ENCODE assay signal across 17 cellular contexts in the genomic region with DNA sequence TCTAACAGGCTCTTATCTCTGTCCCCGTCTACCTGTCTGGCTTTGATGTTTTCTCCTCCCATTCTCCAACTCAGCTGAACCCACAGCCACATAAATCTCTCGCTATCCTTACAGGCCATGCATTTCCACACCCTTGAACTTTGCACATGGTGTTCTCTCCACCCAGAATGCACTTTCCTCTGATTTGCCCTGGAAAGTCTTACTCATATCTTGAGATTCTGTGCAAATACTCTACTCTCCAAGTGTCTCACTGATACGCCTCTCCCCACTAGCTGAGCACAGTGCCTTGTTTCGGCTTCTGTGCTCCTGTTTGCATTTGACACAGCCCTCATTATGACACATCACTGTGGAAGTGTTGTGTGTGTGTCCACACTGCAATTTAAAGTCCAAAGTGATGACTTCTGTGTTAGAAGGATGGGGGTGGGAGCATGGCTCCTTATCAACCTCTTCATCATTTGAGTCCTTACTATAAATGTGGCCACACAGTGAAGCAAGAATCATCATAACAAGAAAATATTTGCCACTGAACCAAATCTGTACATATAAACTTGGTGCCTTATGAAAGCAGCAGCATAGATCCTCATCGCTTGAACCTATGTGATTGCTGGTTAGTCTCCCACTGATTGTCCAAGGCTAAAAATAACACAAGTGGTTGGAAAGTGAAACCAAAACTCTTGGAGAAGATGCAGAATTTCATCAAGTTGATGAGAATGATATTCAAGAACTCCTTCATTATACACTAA. TPM values are rescaled to one million over a fixed set of nuclear protein-coding genes. Genes with fewer than 3 reads are reported as not detected.
DNase-seq lines count a peak whose midpoint lies in the region; FAIRE-seq and TF ChIP-seq lines count a peak whose summit lies in the region.
"Had no signal": no experiment of that assay in that cellular context is flagged by ENCODE, and none has a peak within 500 bp of the region (broad histone marks: within the 10 kb centered on the region; RNA-seq: fewer than 3 reads in every experiment).

No MANE protein-coding gene starts in this region.

- TF ChIP-seq CTCF in bronchial epithelial cell (IDR thresholded peaks at IDR 0.05; ENCODE audit: insufficient read depth, low read length, severe bottlenecking) = no peak
- TF ChIP-seq CTCF in prostate gland (IDR thresholded peaks at IDR 0.05) = no peak

- H3K9ac ChIP-seq in neuronal stem cell (ENCODE audit: low read depth, low read length, poor library complexity) = no peak overlapping the region
- H3K9ac ChIP-seq: KMS-11, parathyroid adenoma had no signal

- FAIRE-seq in HTR-8/SVneo (lab: Jason Lieb, UNC) (peak; percentile 77), bronchial epithelial cell (lab: Jason Lieb, UNC) (no peak)
- FAIRE-seq: frontal cortex had no signal

- H4K8ac ChIP-seq in neuronal stem cell (ENCODE audit: low read depth, low read length) = no peak overlapping the region

- H2BK15ac ChIP-seq in neuronal stem cell (ENCODE audit: low read length) = no peak overlapping the region

- no CpG with 5 or more reads among the region's 5 CpGs for WGBS in neuronal stem cell (ENCODE audit: extremely low coverage in 2 of 2, insufficient read length in 2 of 2, insufficient replicate concordance in 1 of 2), 2 donors
- WGBS in prostate gland = 75% methylated on average over 5 of the region's 5 CpGs

- no peak overlapping the region for H2AFZ ChIP-seq in neuronal stem cell (ENCODE audit: low read length)
- H2AFZ ChIP-seq: parathyroid adenoma had no signal

- H2BK120ac ChIP-seq in neuronal stem cell (ENCODE audit: low read depth, low read length) = no peak overlapping the region

- H3K4ac ChIP-seq in neuronal stem cell (ENCODE audit: low read length) = peak overlapping the region; percentile 14

- no peak overlapping the region for H3K14ac ChIP-seq in neuronal stem cell (ENCODE audit: low read length)

- H3K27me3 ChIP-seq in bronchial epithelial cell (ENCODE audit: control insufficient read depth, insufficient read depth, low read length) (no peaks in the 10 kb centered on the region), neuronal stem cell (ENCODE audit: control insufficient read depth in 3 of 3, insufficient read depth in 3 of 3, low read depth in 1 of 3, low read length in 3 of 3) (peaks cover 0 to 13% (median 0%) of the 10 kb centered on the region in 3 experiments), prostate gland (replicated peaks; ENCODE audit: insufficient read depth) (no peaks in the 10 kb centered on the region)
- H3K27me3 ChIP-seq: breast epithelium, SJCRH30 had no signal

- H3K23ac ChIP-seq in neuronal stem cell (ENCODE audit: low read depth, low read length, poor library complexity) = no peak overlapping the region

- no peak overlapping the region for H3K4me2 ChIP-seq in neuronal stem cell (ENCODE audit: insufficient read depth, low read length, poor library complexity, severe bottlenecking)
- H3K4me2 ChIP-seq: KMS-11 had no signal

- peak overlapping the region; percentile 52 for H2BK12ac ChIP-seq in neuronal stem cell (ENCODE audit: low read length)

- H3K27ac ChIP-seq in neuronal stem cell (replicated peaks; ENCODE audit: low read length) (no peak overlapping the region), prostate gland (no peak overlapping the region)
- H3K27ac ChIP-seq: breast epithelium, KMS-11, left ventricle myocardium inferior, parathyroid adenoma, SJCRH30 had no signal

- H3K79me1 ChIP-seq in neuronal stem cell (ENCODE audit: low read depth, low read length) = no peaks in the 10 kb centered on the region

- no peaks in the 10 kb centered on the region for H3K9me3 ChIP-seq in neuronal stem cell (replicated peaks in 1 of 2; ENCODE audit: control insufficient read depth in 2 of 2, insufficient read depth in 1 of 2, low read depth in 1 of 2, low read length in 2 of 2)
- H3K9me3 ChIP-seq in prostate gland = no peaks in the 10 kb centered on the region
- H3K9me3 ChIP-seq: breast epithelium, left ventricle myocardium inferior, SJCRH30 had no signal

- no peak overlapping the region for H4K91ac ChIP-seq in neuronal stem cell (ENCODE audit: low read depth, low read length, poor library complexity)

- H3K4me3 ChIP-seq in bronchial epithelial cell (ENCODE audit: low read depth, low read length) = no peak overlapping the region
- no peak overlapping the region for H3K4me3 ChIP-seq in neuronal stem cell (ENCODE audit: low read length in 2 of 2)
- no peak overlapping the region for H3K4me3 ChIP-seq in prostate gland
- H3K4me3 ChIP-seq: breast epithelium, left ventricle myocardium inferior, SJCRH30 had no signal

- peak; percentile 52 for DNase-seq in activated CD4-positive, alpha-beta T cell treated with anti-CD3 and anti-CD28 coated beads for 48 hours
- no peak for DNase-seq in activated CD4-positive, alpha-beta T cell treated with anti-CD3 and anti-CD28 coated beads for 4 hours
- no peak for DNase-seq in HTR-8/SVneo (ENCODE audit: insufficient read length, low spot score)
- DNase-seq in bronchial epithelial cell (ENCODE audit: low read depth) = peak; percentile 81
- DNase-seq in neuronal stem cell (ENCODE audit: low spot score) = no peak
- no peak for DNase-seq in NCI-H446 treated with DMSO at 0.1 percent for 48 hours (lab: John Stamatoyannopoulos, UW)
- no peak for DNase-seq in DMS79 (lab: John Stamatoyannopoulos, UW)
- no peak for DNase-seq in prostate gland (ENCODE audit: low spot score)
- DNase-seq: activated CD8-positive, alpha-beta memory T cell treated with anti-CD3 and anti-CD28 coated beads for 24 hours; GDM1; left ventricle myocardium inferior; NCI-H2171; SJCRH30 had no signal

- no peak for TF ChIP-seq POLR2A in prostate gland (IDR thresholded peaks at IDR 0.05)

- no peak overlapping the region for H2BK5ac ChIP-seq in neuronal stem cell (ENCODE audit: low read length)

- H2AK5ac ChIP-seq in neuronal stem cell (ENCODE audit: low read depth, low read length) = no peak overlapping the region

- no peaks in the 10 kb centered on the region for H3K36me3 ChIP-seq in bronchial epithelial cell (ENCODE audit: control insufficient read depth, insufficient read depth, low read length)
- H3K36me3 ChIP-seq in neuronal stem cell (replicated peaks in 1 of 2; ENCODE audit: control insufficient read depth in 2 of 2, insufficient read depth in 2 of 2, low read length in 2 of 2) = no peaks in the 10 kb centered on the region
- no peaks in the 10 kb centered on the region for H3K36me3 ChIP-seq in prostate gland
- H3K36me3 ChIP-seq: breast epithelium, left ventricle myocardium inferior, SJCRH30 had no signal

- intact Hi-C loops in prostate gland (cut with DNase I) = no loop called here

- H3K4me1 ChIP-seq in neuronal stem cell (ENCODE audit: control insufficient read depth in 2 of 2, insufficient read depth in 1 of 2, low read depth in 1 of 2, low read length in 2 of 2) (peaks cover 0 to 1% of the 10 kb centered on the region in 2 donors), prostate gland (replicated peaks) (no peaks in the 10 kb centered on the region)
- H3K4me1 ChIP-seq: breast epithelium had no signal

- no peak overlapping the region for H3K18ac ChIP-seq in neuronal stem cell (ENCODE audit: low read length)

RNA-seq across cellular contexts. Expression of gene PRELID3B, which starts 5.5 kb away (rescaled TPM):
- total RNA-seq in bronchial epithelial cell = 160 and 202 TPM in 2 replicates
- polyA plus RNA-seq in neuronal stem cell (2013, experiment 1 of 2) = 21.2 TPM
- 21.3 TPM for polyA plus RNA-seq in neuronal stem cell (2013, experiment 2 of 2)
- total RNA-seq in prostate gland = 10 to 100 TPM; 28.9 to 35.6 TPM

RNA-seq across cellular contexts. Expression of gene ATP5F1E, which starts 16.0 kb away (rescaled TPM):
- 17.1 and 25.3 TPM in 2 replicates for total RNA-seq in bronchial epithelial cell
- 74.0 TPM for polyA plus RNA-seq in neuronal stem cell (2013, experiment 1 of 2)
- 75.8 TPM for polyA plus RNA-seq in neuronal stem cell (2013, experiment 2 of 2)
- total RNA-seq in prostate gland = 10 to 100 TPM; 23.5 to 24.4 TPM

RNA-seq across cellular contexts. Expression of gene TUBB1, which starts 28.9 kb away (rescaled TPM):
- total RNA-seq in bronchial epithelial cell (not detected in 2 replicates), prostate gland (not detected)
- polyA plus RNA-seq in neuronal stem cell (2013, experiment 1 of 2) = not detected
- not detected for polyA plus RNA-seq in neuronal stem cell (2013, experiment 2 of 2)
- total RNA-seq: SJCRH30 had no signal

RNA-seq across cellular contexts. Expression of gene CTSZ, which starts 41.1 kb away (rescaled TPM):
- total RNA-seq in bronchial epithelial cell = 73.7 and 87.8 TPM in 2 replicates
- 32.2 TPM for polyA plus RNA-seq in neuronal stem cell (2013, experiment 1 of 2)
- 31.5 TPM for polyA plus RNA-seq in neuronal stem cell (2013, experiment 2 of 2)
- total RNA-seq in prostate gland = 100 to 1,000 TPM in 1 of 2 donors, 10 to 100 TPM in 1; 93.6 to 130 TPM
- total RNA-seq: SJCRH30 had no signal

Comparison
In these comparisons a context has a peak if more than half of its experiments do, and no peak if none do; other contexts are left out.
1. DNase-seq: peak in activated CD4-positive, alpha-beta T cell treated with anti-CD3 and anti-CD28 coated beads for 48 hours (single experiment) and bronchial epithelial cell (single experiment); none in activated CD4-positive, alpha-beta T cell treated with anti-CD3 and anti-CD28 coated beads for 4 hours (0 of 2), HTR-8/SVneo (single experiment), neuronal stem cell (single experiment), NCI-H446 treated with DMSO at 0.1 percent for 48 hours (single experiment), DMS79 (single experiment) and prostate gland (single experiment).